In the genomic region with DNA sequence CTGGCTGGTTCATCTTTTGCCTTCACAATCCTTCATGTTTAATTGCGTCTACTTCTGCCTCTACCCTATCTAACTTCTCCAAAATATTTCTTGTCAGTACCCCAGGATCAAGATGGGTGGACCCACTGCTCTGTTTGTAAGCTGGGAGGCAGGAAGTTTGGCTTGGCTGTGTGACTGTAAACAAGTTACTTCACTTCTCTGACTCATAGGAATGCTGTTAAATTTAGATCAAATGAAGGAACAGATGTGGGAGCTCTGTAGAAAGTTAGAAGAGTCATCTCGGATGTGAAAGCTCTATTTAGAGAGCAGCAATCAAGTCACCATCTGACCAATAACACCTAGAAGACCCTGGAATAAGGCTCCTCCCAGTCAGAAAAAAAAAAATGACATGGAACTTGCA, we compare ENCODE assay signal across 11 cellular contexts. TPM values are rescaled to one million over a fixed set of nuclear protein-coding genes. Genes with fewer than 3 reads are reported as not detected.
DNase-seq lines count a peak whose midpoint lies in the region; ATAC-seq, FAIRE-seq and TF ChIP-seq lines count a peak whose summit lies in the region.
"Had no signal": no experiment of that assay in that cellular context is flagged by ENCODE, and none has a peak within 500 bp of the region (broad histone marks: within the 10 kb centered on the region; RNA-seq: fewer than 3 reads in every experiment).

No MANE protein-coding gene starts in this region.

- FAIRE-seq in GM19239 (lab: Jason Lieb, UNC): no peak

- DNase-seq in ELR (ENCODE audit: low read depth) (peak; percentile 83), amniotic stem cell (lab: John Stamatoyannopoulos, UW) (peak; percentile 40), glomerular visceral epithelial cell (ENCODE audit: extremely low spot score) (peak; percentile 30), gastrocnemius medialis (peak; percentile 45 to 49), GM19239 (ENCODE audit: insufficient read length, low spot score) (no peak), NCI-H2171 treated with DMSO at 0.1 percent for 48 hours (lab: John Stamatoyannopoulos, UW) (no peak)
- DNase-seq: left colon, NCI-H1417, T-helper 2 cell had no signal

- H3K27ac ChIP-seq in gastrocnemius medialis: peak overlapping the region; percentile 70 to 79 (median 77)

- H3K36me3 ChIP-seq in gastrocnemius medialis: no peaks in the 10 kb centered on the region

- H3K27me3 ChIP-seq in gastrocnemius medialis: no peaks in the 10 kb centered on the region

- intact Hi-C loops in gastrocnemius medialis (cut with DNase I; ENCODE audit: low total_unique reads): loop anchor here (5.0 kb wide), 1 partner anchor 94 kb away; a partner anchor contains a TSS

- H3K4me3 ChIP-seq in gastrocnemius medialis: peak overlapping the region; percentile 38 to 44 (median 40)

- ATAC-seq in gastrocnemius medialis (peak; percentile 81 to 86), GM19452 (IDR thresholded peaks at IDR 0.05; ENCODE audit: unreplicated experiment) (no peak), HG03159 (IDR thresholded peaks at IDR 0.05; ENCODE audit: unreplicated experiment) (no peak)
- ATAC-seq: left colon had no signal

- in situ Hi-C loops in gastrocnemius medialis (cut with MboI; ENCODE audit: low sequenced_read_pairs in 4 of 4): no loop called here

- no peaks in the 10 kb centered on the region for H3K9me3 ChIP-seq in gastrocnemius medialis

- H3K4me1 ChIP-seq in gastrocnemius medialis: peaks cover 44 to 53% of the 10 kb centered on the region in 2 donors

- peak in 1 of 5 experiments; percentile 10 for TF ChIP-seq CTCF in gastrocnemius medialis (IDR thresholded peaks at IDR 0.05 in 4 of 5, conservative IDR thresholded peaks at IDR 0.05 in 1 of 5)

- no peak for TF ChIP-seq POLR2A in gastrocnemius medialis (IDR thresholded peaks at IDR 0.05)

RNA-seq across cellular contexts. Expression of a gene that starts 55.2 kb away (rescaled TPM):
- 10 to 100 TPM; 12.7 to 20.4 (median 14.8) TPM for total RNA-seq in gastrocnemius medialis

Comparison
In these comparisons a context has a peak if more than half of its experiments do, and no peak if none do; other contexts are left out.
1. DNase-seq: peak in ELR (single experiment), amniotic stem cell (single experiment), glomerular visceral epithelial cell (single experiment) and gastrocnemius medialis (2 of 2); none in GM19239 (single experiment) and NCI-H2171 treated with DMSO at 0.1 percent for 48 hours (single experiment).
2. ATAC-seq: peak in gastrocnemius medialis (2 of 2); none in GM19452 (single experiment) and HG03159 (single experiment).